In genomic region chr19:39190768-39191167, GRCh38 we compare ENCODE assay signal across 1 cellular context.
A peak's percentile ranks its signal among the peaks of the same experiment; 100 is the strongest.
TF ChIP-seq lines count a peak whose summit lies in the region.

No MANE protein-coding gene starts in this region.

TF ChIP-seq in HepG2, 621 proteins besides CTCF, POLR2A, EP300 and RAD21:
- TF ChIP-seq, protein P1, sequence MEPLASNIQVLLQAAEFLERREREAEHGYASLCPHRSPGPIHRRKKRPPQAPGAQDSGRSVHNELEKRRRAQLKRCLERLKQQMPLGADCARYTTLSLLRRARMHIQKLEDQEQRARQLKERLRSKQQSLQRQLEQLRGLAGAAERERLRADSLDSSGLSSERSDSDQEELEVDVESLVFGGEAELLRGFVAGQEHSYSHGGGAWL (CRISPR knock-in tag; IDR thresholded peaks at IDR 0.05): no peak
- TF ChIP-seq CEBPB (IDR thresholded peaks at IDR 0.05; ENCODE audit: borderline replicate concordance, low read depth, low read length): 0 out of 2 replicates have a peak, but pooled peaks have one; percentile 5
- no peak for TF ChIP-seq HIC2 (CRISPR knock-in tag; IDR thresholded peaks at IDR 0.05; ENCODE audit: low read depth)
- TF ChIP-seq IRF1 (CRISPR knock-in tag; IDR thresholded peaks at IDR 0.05; ENCODE audit: low read depth): no peak
- TF ChIP-seq ARNTL (CRISPR knock-in tag; IDR thresholded peaks at IDR 0.05): no peak
- TF ChIP-seq TCF7 (IDR thresholded peaks at IDR 0.05; ENCODE audit: low read depth): no peak
- no peak for TF ChIP-seq SP140L (CRISPR knock-in tag; IDR thresholded peaks at IDR 0.05; ENCODE audit: borderline replicate concordance)
TF ChIP-seq in HepG2: peak in this region for 1.
